In genomic region chr11:71446942-71447688, GRCh38 we compare ENCODE assay signal across 8 cellular contexts. TPM values are rescaled to one million over a fixed set of nuclear protein-coding genes. Genes with fewer than 3 reads are reported as not detected.
A peak's percentile ranks its signal among the peaks of the same experiment; 100 is the strongest.
DNase-seq lines count a peak whose midpoint lies in the region; ATAC-seq, FAIRE-seq and TF ChIP-seq lines count a peak whose summit lies in the region.

No MANE protein-coding gene starts in this region.

- DNase-seq in A549 (ENCODE audit: low read depth in 1 of 2, low spot score in 1 of 2) (peak in 1 of 2 experiments; percentile 18), HFF-Myc (ENCODE audit: extremely low read depth, low read depth) (no peak), foreskin fibroblast (peak; percentile 80 to 89), trophoblast cell (peak in 1 of 2 donors; percentile 12), 8988T (no peak)

- peak overlapping the region; percentile 33 for H3K18ac ChIP-seq in trophoblast cell (ENCODE audit: low read length)

- no peak for TF ChIP-seq CTCF in A549 (IDR thresholded peaks at IDR 0.05)
- TF ChIP-seq CTCF in HFF-Myc (IDR thresholded peaks at IDR 0.05; ENCODE audit: low read depth, low read length, missing control alignments): no peak
- no peak for TF ChIP-seq CTCF in VCaP (conservative IDR thresholded peaks at IDR 0.05)
- no peak for TF ChIP-seq CTCF in foreskin fibroblast (IDR thresholded peaks at IDR 0.05; ENCODE audit: low read depth, low read length)

- H3K23ac ChIP-seq in trophoblast cell (ENCODE audit: low read length): no peak overlapping the region

- H2AFZ ChIP-seq in trophoblast cell (ENCODE audit: insufficient read depth, low read length, poor library complexity): no peak overlapping the region

- TF ChIP-seq POLR2A in A549 (IDR thresholded peaks at IDR 0.05; ENCODE audit: low read length): no peak

- ATAC-seq in A549: no peak; a peak in 1 of 6 replicates
- ATAC-seq in GM21619 (IDR thresholded peaks at IDR 0.05; ENCODE audit: unreplicated experiment): no peak
- ATAC-seq in GM19328 (IDR thresholded peaks at IDR 0.05; ENCODE audit: unreplicated experiment): no peak

- H3K79me2 ChIP-seq in trophoblast cell (ENCODE audit: control insufficient read depth, insufficient read depth, low read length, poor library complexity): peaks cover 12% of the 10 kb centered on the region

- H3K36me3 ChIP-seq in trophoblast cell (ENCODE audit: control insufficient read depth in 1 of 2, insufficient read depth in 2 of 2, low read length in 2 of 2): peaks cover 35% of the 10 kb centered on the region in 2 experiments

- H3K9ac ChIP-seq in trophoblast cell (ENCODE audit: low read length): peak overlapping the region; percentile 59

- no peak overlapping the region for H2BK12ac ChIP-seq in trophoblast cell (ENCODE audit: low read length)

- no peak overlapping the region for H3K4ac ChIP-seq in trophoblast cell (ENCODE audit: low read depth, low read length)

- H3K9me3 ChIP-seq in A549: peaks cover 16% of the 10 kb centered on the region
- H3K9me3 ChIP-seq in trophoblast cell (ENCODE audit: insufficient read depth, low read depth, low read length): peaks cover 2% of the 10 kb centered on the region

- H2BK5ac ChIP-seq in trophoblast cell (ENCODE audit: low read depth, low read length, poor library complexity): peak overlapping the region; percentile 67

- H3K27me3 ChIP-seq in trophoblast cell (ENCODE audit: insufficient read depth, low read length): no peaks in the 10 kb centered on the region

- no peak overlapping the region for H2AK5ac ChIP-seq in trophoblast cell (ENCODE audit: low read length)

- no peak for FAIRE-seq in A549 (lab: Jason Lieb, UNC)

- no peak overlapping the region for H4K12ac ChIP-seq in trophoblast cell (ENCODE audit: low read depth, low read length)

- POLR2A ChIA-PET in A549 (lab: Yijun Ruan, JAX): no interaction called here

- peak overlapping the region; percentile 48 for H2BK120ac ChIP-seq in trophoblast cell (ENCODE audit: insufficient read depth, low read length, poor library complexity)

- no peak for TF ChIP-seq RAD21 in A549 (conservative IDR thresholded peaks at IDR 0.05 in 1 of 2, IDR thresholded peaks at IDR 0.05 in 1 of 2)

- H3K4me3 ChIP-seq in A549: peak overlapping the region; percentile 75
- peak overlapping the region; percentile 94 for H3K4me3 ChIP-seq in HFF-Myc (replicated peaks; ENCODE audit: low read depth, low read length)
- H3K4me3 ChIP-seq in foreskin fibroblast (ENCODE audit: low read depth in 1 of 2, low read length in 2 of 2): peak overlapping the region; percentile 95 to 97
- peak overlapping the region; percentile 99 for H3K4me3 ChIP-seq in trophoblast cell (ENCODE audit: low read depth, low read length)

- H4K91ac ChIP-seq in trophoblast cell (ENCODE audit: low read depth, low read length): peak overlapping the region; percentile 85

- TF ChIP-seq EP300 in A549 (IDR thresholded peaks at IDR 0.05): no peak

- peaks cover 11% of the 10 kb centered on the region for H3K79me1 ChIP-seq in trophoblast cell (ENCODE audit: low read length)

- H3K4me1 ChIP-seq in A549 (peaks cover 20% of the 10 kb centered on the region; the same call in 2 of the 3 replicates), trophoblast cell (ENCODE audit: control insufficient read depth in 1 of 2, insufficient read depth in 2 of 2, low read length in 2 of 2) (peaks cover 6 to 11% of the 10 kb centered on the region in 2 experiments)

- H3K4me2 ChIP-seq in A549 (peak overlapping the region; percentile 95), trophoblast cell (ENCODE audit: low read length) (peak overlapping the region; percentile 72)

- H3K14ac ChIP-seq in trophoblast cell (ENCODE audit: low read length): peak overlapping the region; percentile 4

- H3K27ac ChIP-seq in A549 (peak overlapping the region; percentile 80 to 95; a peak in 4 of 6 replicates), VCaP (peak overlapping the region; percentile 98), trophoblast cell (ENCODE audit: low read depth, low read length) (peak overlapping the region; percentile 65)

- CTCF ChIA-PET in A549 (lab: Yijun Ruan, JAX): interaction anchor here (0.7 to 1.9 kb wide), 4 partner anchors 14 to 648 kb away, joined by 3 to 9 read pairs (median 4); no protein-coding TSS in a partner anchor

- 89% methylated on average over 9 of the region's 9 CpGs for WGBS in A549 (ENCODE audit: missing lambda C conversion rate)
- no CpG with 5 or more reads among the region's 9 CpGs for WGBS in trophoblast cell (ENCODE audit: extremely low coverage, insufficient coverage, insufficient read length)

- H4K8ac ChIP-seq in trophoblast cell (ENCODE audit: low read depth, low read length): no peak overlapping the region

TF ChIP-seq in A549, 52 proteins besides CTCF, POLR2A, EP300 and RAD21:
- no peak for TF ChIP-seq RNF2 (IDR thresholded peaks at IDR 0.05; ENCODE audit: borderline replicate concordance, low read depth)
- 0 out of 4 replicates have a peak, but pooled peaks of 1 of the 2 experiments have one; percentile 4 for TF ChIP-seq CEBPB (IDR thresholded peaks at IDR 0.05)

RNA-seq across cellular contexts. Expression of gene DHCR7, which starts 1.1 kb away (rescaled TPM):
- polyA plus RNA-seq in A549 (2011; rRNA removed) (42.7 and 44.2 TPM in 2 replicates), A549 (2017; fragmentation: RNase III; extraction: RNeasy Plus Mini Kit Qiagen cat#74134 plus additional on column Dnase treatment) (47.2 to 82.2 TPM (median 75.8 TPM) in 3 replicates)
- polyA plus RNA-seq in A549 (2012; cell fraction: cytosol; rRNA removed): 47.8 and 65.4 TPM in 2 replicates
- polyA plus RNA-seq in A549 (2012; cell fraction: nucleus; rRNA removed): 102 and 119 TPM in 2 replicates
- polyA minus RNA-seq in A549 (2011; rRNA and poly(A)+ RNA removed): 56.9 and 64.4 TPM in 2 replicates
- polyA plus RNA-seq in trophoblast cell (2013): 282 and 291 TPM in 2 replicates

RNA-seq across cellular contexts. Expression of gene NADSYN1, which starts 5.9 kb away (rescaled TPM):
- polyA plus RNA-seq in A549 (2011; rRNA removed) (34.6 and 47.1 TPM in 2 replicates), A549 (2017; fragmentation: RNase III; extraction: RNeasy Plus Mini Kit Qiagen cat#74134 plus additional on column Dnase treatment) (63.3 to 70.9 TPM (median 67.6 TPM) in 3 replicates)
- polyA plus RNA-seq in A549 (2012; cell fraction: cytosol; rRNA removed): 43.0 and 47.3 TPM in 2 replicates
- 131 and 187 TPM in 2 replicates for polyA plus RNA-seq in A549 (2012; cell fraction: nucleus; rRNA removed)
- polyA minus RNA-seq in A549 (2011; rRNA and poly(A)+ RNA removed): 85.0 and 86.1 TPM in 2 replicates
- polyA plus RNA-seq in trophoblast cell (2013): 32.7 and 33.1 TPM in 2 replicates

Comparison
In these comparisons a context has a peak if more than half of its experiments do, and no peak if none do; other contexts are left out.
1. DNase-seq: peak in foreskin fibroblast (2 of 2); none in HFF-Myc (single experiment) and 8988T (single experiment).
2. Peak in every context shown above with its lines, with median percentiles within 50 percentile points of each other: H3K27ac ChIP-seq and H3K4me3 ChIP-seq.